In genomic region chr19:49676690-49677231, GRCh38 we compare ENCODE assay signal across 8 cellular contexts. TPM values are rescaled to one million over a fixed set of nuclear protein-coding genes. Genes with fewer than 3 reads are reported as not detected.
A peak's percentile ranks its signal among the peaks of the same experiment; 100 is the strongest.
DNase-seq lines count a peak whose midpoint lies in the region; ATAC-seq, FAIRE-seq and TF ChIP-seq lines count a peak whose summit lies in the region.

No MANE protein-coding gene starts in this region.

- H3K4me1 ChIP-seq in keratinocyte (ENCODE audit: control insufficient read depth, extremely low read depth, insufficient read depth, low read length): peaks cover 24% of the 10 kb centered on the region

- no peaks in the 10 kb centered on the region for H3K9me1 ChIP-seq in keratinocyte (ENCODE audit: control insufficient read depth, extremely low read depth, insufficient read depth, low read length)

- H3K79me2 ChIP-seq in keratinocyte (ENCODE audit: control insufficient read depth, insufficient read depth, low read length): peaks cover 42% of the 10 kb centered on the region

- no peaks in the 10 kb centered on the region for H3K27me3 ChIP-seq in keratinocyte (ENCODE audit: control insufficient read depth, extremely low read depth, insufficient read depth, low read length)

- no peaks in the 10 kb centered on the region for H3K9me3 ChIP-seq in keratinocyte (ENCODE audit: control insufficient read depth, low read depth, low read length)

- DNase-seq in AG08395 (ENCODE audit: low spot score) (peak; percentile 99), NCI-H446 treated with DMSO at 0.1 percent for 48 hours (lab: John Stamatoyannopoulos, UW) (peak; percentile 100), cerebellum (ENCODE audit: low spot score) (peak; percentile 99), keratinocyte (ENCODE audit: low read depth, low spot score) (peak; percentile 100)
- DNase-seq in activated CD4-positive, alpha-beta T cell treated with anti-CD3 and anti-CD28 coated beads for 1 hour: peak; percentile 97
- DNase-seq in stimulated activated CD4-positive, alpha-beta T cell treated with anti-CD3 and anti-CD28 coated beads, Interleukin-12 subunit alpha, Interleukin-12 subunit beta, amount 100 ng/mL, for 48 hours (ENCODE audit: low read depth in 2 of 3, low spot score in 1 of 3): peak; percentile 99 to 100 (median 99)

- dilution Hi-C loops in keratinocyte (cut with MboI; ENCODE audit: extremely low pct_ligation_motif_present, low sequenced_read_pairs): no loop called here

- FAIRE-seq in keratinocyte (lab: Jason Lieb, UNC): peak; percentile 81

- H4K20me1 ChIP-seq in keratinocyte (ENCODE audit: control insufficient read depth, extremely low read depth, insufficient read depth, low read length): peaks cover 25% of the 10 kb centered on the region

- peak overlapping the region; percentile 99 for H2AFZ ChIP-seq in keratinocyte (ENCODE audit: control insufficient read depth, low read length)

- H3K4me2 ChIP-seq in keratinocyte (ENCODE audit: control insufficient read depth, extremely low read depth, insufficient read depth, low read depth, low read length): peak overlapping the region; percentile 92

- H3K4me3 ChIP-seq in keratinocyte (ENCODE audit: control insufficient read depth in 2 of 3, extremely low read depth in 1 of 3, insufficient read depth in 2 of 3, low read depth in 1 of 3, low read length in 3 of 3): peak overlapping the region; percentile 90 to 97 (median 96)

- peaks cover 10 to 11% of the 10 kb centered on the region in 2 experiments for H3K36me3 ChIP-seq in keratinocyte (ENCODE audit: control insufficient read depth in 2 of 2, extremely low read depth in 1 of 2, insufficient read depth in 2 of 2, low read length in 2 of 2)

- TF ChIP-seq CTCF in keratinocyte (optimal IDR thresholded peaks at IDR 0.05 in 1 of 3, IDR thresholded peaks at IDR 0.05 in 1 of 3, conservative IDR thresholded peaks at IDR 0.05 in 1 of 3; ENCODE audit: extremely low read depth in 1 of 3, insufficient read depth in 2 of 3, low read length in 3 of 3): no peak

- peak overlapping the region; percentile 99 for H3K9ac ChIP-seq in keratinocyte (ENCODE audit: control insufficient read depth, extremely low read depth, insufficient read depth, low read length)

- H3K27ac ChIP-seq in keratinocyte (ENCODE audit: control insufficient read depth, insufficient read depth, low read length): peak overlapping the region; percentile 99

- ATAC-seq in GM19035 (IDR thresholded peaks at IDR 0.05; ENCODE audit: unreplicated experiment): peak; percentile 68
- ATAC-seq in HG03378 (IDR thresholded peaks at IDR 0.05; ENCODE audit: unreplicated experiment): peak; percentile 54

RNA-seq across cellular contexts. Expression of gene PRMT1, which starts 0.3 kb away (rescaled TPM):
- 147 TPM for total RNA-seq in cerebellum
- 280 to 322 TPM (median 311 TPM) in 3 replicates for polyA plus RNA-seq in keratinocyte
- polyA plus RNA-seq in keratinocyte (2011; ENCODE audit: low read depth): 97.7 TPM
- 168 and 268 TPM in 2 replicates for polyA plus RNA-seq in keratinocyte (2011; cell fraction: cytosol; rRNA removed)
- polyA plus RNA-seq in keratinocyte (2011; cell fraction: nucleus; rRNA removed): 208 and 239 TPM in 2 replicates
- 115 and 304 TPM in 2 replicates for polyA plus RNA-seq in keratinocyte (2012; ENCODE audit: low replicate concordance)
- 318 to 388 TPM (median 332 TPM) in 3 replicates for polyA minus RNA-seq in keratinocyte
- polyA minus RNA-seq in keratinocyte (2011; cell fraction: cytosol; rRNA and poly(A)+ RNA removed): 282 TPM
- 100 and 103 TPM in 2 replicates for polyA minus RNA-seq in keratinocyte (2011; cell fraction: nucleus; rRNA and poly(A)+ RNA removed)

RNA-seq across cellular contexts. Expression of gene BCL2L12, which starts 11.0 kb away (rescaled TPM):
- 1.2 TPM for total RNA-seq in cerebellum
- 11.8 to 14.8 TPM (median 14.0 TPM) in 3 replicates for polyA plus RNA-seq in keratinocyte
- 5.7 TPM for polyA plus RNA-seq in keratinocyte (2011; ENCODE audit: low read depth)
- 8.3 and 18.8 TPM in 2 replicates for polyA plus RNA-seq in keratinocyte (2011; cell fraction: cytosol; rRNA removed)
- polyA plus RNA-seq in keratinocyte (2011; cell fraction: nucleus; rRNA removed): 7.1 and 10.2 TPM in 2 replicates
- polyA plus RNA-seq in keratinocyte (2012; ENCODE audit: low replicate concordance): 13.1 and 32.0 TPM in 2 replicates
- 4.2 to 19.2 TPM (median 6.9 TPM) in 3 replicates for polyA minus RNA-seq in keratinocyte
- polyA minus RNA-seq in keratinocyte (2011; cell fraction: cytosol; rRNA and poly(A)+ RNA removed): 13.2 TPM
- 3.3 and 6.4 TPM in 2 replicates for polyA minus RNA-seq in keratinocyte (2011; cell fraction: nucleus; rRNA and poly(A)+ RNA removed)

RNA-seq across cellular contexts. Expression of gene IRF3, which starts 11.1 kb away (rescaled TPM):
- 11.3 TPM for total RNA-seq in cerebellum
- polyA plus RNA-seq in keratinocyte: 50.4 to 67.5 TPM (median 57.7 TPM) in 3 replicates
- 24.7 TPM for polyA plus RNA-seq in keratinocyte (2011; ENCODE audit: low read depth)
- 35.2 and 52.0 TPM in 2 replicates for polyA plus RNA-seq in keratinocyte (2011; cell fraction: cytosol; rRNA removed)
- polyA plus RNA-seq in keratinocyte (2011; cell fraction: nucleus; rRNA removed): 138 and 175 TPM in 2 replicates
- 69.0 and 102 TPM in 2 replicates for polyA plus RNA-seq in keratinocyte (2012; ENCODE audit: low replicate concordance)
- 35.3 to 109 TPM (median 44.3 TPM) in 3 replicates for polyA minus RNA-seq in keratinocyte
- 76.5 TPM for polyA minus RNA-seq in keratinocyte (2011; cell fraction: cytosol; rRNA and poly(A)+ RNA removed)
- 36.6 and 42.7 TPM in 2 replicates for polyA minus RNA-seq in keratinocyte (2011; cell fraction: nucleus; rRNA and poly(A)+ RNA removed)

RNA-seq across cellular contexts. Expression of gene ADM5, which starts 12.6 kb away (rescaled TPM):
- 1.5 TPM for total RNA-seq in cerebellum
- polyA plus RNA-seq in keratinocyte: 0.73 to 0.76 TPM (median 0.73 TPM) in 3 replicates
- polyA plus RNA-seq in keratinocyte (2011; ENCODE audit: low read depth): 0.20 TPM
- polyA plus RNA-seq in keratinocyte (2011; cell fraction: cytosol; rRNA removed): 0.21 and 0.30 TPM in 2 replicates
- 4.2 and 7.9 TPM in 2 replicates for polyA plus RNA-seq in keratinocyte (2011; cell fraction: nucleus; rRNA removed)
- polyA plus RNA-seq in keratinocyte (2012; ENCODE audit: low replicate concordance): 0.68 and 1.4 TPM in 2 replicates
- 0.36 to 1.8 TPM (median 0.54 TPM) in 3 replicates for polyA minus RNA-seq in keratinocyte
- not detected for polyA minus RNA-seq in keratinocyte (2011; cell fraction: cytosol; rRNA and poly(A)+ RNA removed)
- 1.4 and 1.6 TPM in 2 replicates for polyA minus RNA-seq in keratinocyte (2011; cell fraction: nucleus; rRNA and poly(A)+ RNA removed)

RNA-seq across cellular contexts. Expression of gene CPT1C, which starts 14.2 kb away (rescaled TPM):
- total RNA-seq in cerebellum: 31.0 TPM
- 0.39 to 0.49 TPM (median 0.41 TPM) in 3 replicates for polyA plus RNA-seq in keratinocyte
- polyA plus RNA-seq in keratinocyte (2011; ENCODE audit: low read depth): 0.25 TPM
- polyA plus RNA-seq in keratinocyte (2011; cell fraction: cytosol; rRNA removed): 0.09 and 0.10 TPM in 2 replicates
- polyA plus RNA-seq in keratinocyte (2011; cell fraction: nucleus; rRNA removed): 0.91 and 1.1 TPM in 2 replicates
- 0.55 and 1.8 TPM in 2 replicates for polyA plus RNA-seq in keratinocyte (2012; ENCODE audit: low replicate concordance)
- 0.07 to 1.3 TPM (median 0.85 TPM) in 3 replicates for polyA minus RNA-seq in keratinocyte
- polyA minus RNA-seq in keratinocyte (2011; cell fraction: cytosol; rRNA and poly(A)+ RNA removed): not detected
- 0.32 TPM in 1 of 2 replicates, not detected in the other for polyA minus RNA-seq in keratinocyte (2011; cell fraction: nucleus; rRNA and poly(A)+ RNA removed)

Comparison
In these comparisons a context has a peak if more than half of its experiments do, and no peak if none do; other contexts are left out.
1. Peak in every context shown above with its lines: DNase-seq, ATAC-seq, H3K4me3 ChIP-seq and H3K27ac ChIP-seq.